ENCODE assay signal across 23 cellular contexts in genomic region chr9:133937120-133937519, GRCh38. TPM values are rescaled to one million over a fixed set of nuclear protein-coding genes. Genes with fewer than 3 reads are reported as not detected.
DNase-seq lines count a peak whose midpoint lies in the region; ATAC-seq, FAIRE-seq and TF ChIP-seq lines count a peak whose summit lies in the region.
"Had no signal": no experiment of that assay in that cellular context is flagged by ENCODE, and none has a peak within 500 bp of the region (broad histone marks: within the 10 kb centered on the region; RNA-seq: fewer than 3 reads in every experiment).

No MANE protein-coding gene starts in this region.

- FAIRE-seq in GM12892 (lab: Jason Lieb, UNC) (peak; percentile 69), bronchial epithelial cell (lab: Jason Lieb, UNC) (peak; percentile 94)

- 78 to 80% methylated on average over 3 to 4 of the region's 4 CpGs for WGBS in gastroesophageal sphincter (ENCODE audit: low coverage in 1 of 2), 2 donors
- 70 to 73% methylated on average over 4 of the region's 4 CpGs for WGBS in thyroid gland, 2 donors

- TF ChIP-seq CTCF in RWPE1 (conservative IDR thresholded peaks at IDR 0.05; ENCODE audit: low read depth), result no peak
- no peak for TF ChIP-seq CTCF in bronchial epithelial cell (IDR thresholded peaks at IDR 0.05; ENCODE audit: insufficient read depth, low read length, severe bottlenecking)
- no peak for TF ChIP-seq CTCF in osteoblast (IDR thresholded peaks at IDR 0.05; ENCODE audit: extremely low read depth, low read depth, low read length)
- no peak for TF ChIP-seq CTCF in gastroesophageal sphincter (IDR thresholded peaks at IDR 0.05)
- no peak for TF ChIP-seq CTCF in thyroid gland (IDR thresholded peaks at IDR 0.05)

- ATAC-seq in gastroesophageal sphincter, result no peak
- ATAC-seq: Panc1 had no signal

- H3K27ac ChIP-seq in RWPE1 (peak overlapping the region; percentile 60), osteoblast (ENCODE audit: low read depth, low read length) (peak overlapping the region; percentile 37), gastroesophageal sphincter (no peak overlapping the region), thyroid gland (no peak overlapping the region)
- H3K27ac ChIP-seq: GM23248, SK-N-MC had no signal

- no peak overlapping the region for H2AFZ ChIP-seq in osteoblast (ENCODE audit: low read length)
- H2AFZ ChIP-seq: GM23248 had no signal

- H3K27me3 ChIP-seq in bronchial epithelial cell (ENCODE audit: control insufficient read depth, insufficient read depth, low read length), result no peaks in the 10 kb centered on the region
- no peaks in the 10 kb centered on the region for H3K27me3 ChIP-seq in osteoblast (ENCODE audit: insufficient read depth, low read length)
- H3K27me3 ChIP-seq in gastroesophageal sphincter, result no peaks in the 10 kb centered on the region
- no peaks in the 10 kb centered on the region for H3K27me3 ChIP-seq in thyroid gland

- TF ChIP-seq POLR2A in GM12892 (IDR thresholded peaks at IDR 0.05; ENCODE audit: low read depth, low read length), result no peak
- no peak for TF ChIP-seq POLR2A in gastroesophageal sphincter (IDR thresholded peaks at IDR 0.05)
- TF ChIP-seq POLR2A in thyroid gland (IDR thresholded peaks at IDR 0.05), result no peak

- POLR2A ChIA-PET in RWPE1 (lab: Yijun Ruan, JAX; ENCODE audit: low non-redundant PET), result no interaction called here

- intact Hi-C loops in thyroid gland (cut with DNase I), result no loop called here

- H3K9me3 ChIP-seq in osteoblast (ENCODE audit: low read depth, low read length) (no peaks in the 10 kb centered on the region), gastroesophageal sphincter (no peaks in the 10 kb centered on the region), thyroid gland (no peaks in the 10 kb centered on the region)

- DNase-seq in GM12892 (ENCODE audit: insufficient read length) (no peak), RWPE1 (ENCODE audit: low spot score) (no peak), bronchial epithelial cell (ENCODE audit: low read depth) (no peak), osteoblast (ENCODE audit: insufficient read length, low spot score, missing footprints) (no peak), NCI-H82 (lab: John Stamatoyannopoulos, UW) (no peak), thyroid gland (no peak), SKM-1 treated with dmso at 0.1 percent for 144 hours (lab: John Stamatoyannopoulos, UW; ENCODE audit: unreplicated experiment) (no peak)
- DNase-seq: Calu3, DMS79 treated with DMSO at 0.1 percent for 48 hours, H9, KBM-7, MV-4-11, NCI-H1105, NCI-H146, NCI-H1930, NCI-H2227 treated with DMSO at 0.1 percent for 48 hours, NCI-H526 treated with DMSO at 0.1 percent for 48 hours, SHP77 treated with DMSO at 0.1 percent for 48 hours, SW 1271 had no signal

- H3K4me1 ChIP-seq in osteoblast (ENCODE audit: insufficient read depth, low read length) (peaks cover 37% of the 10 kb centered on the region), gastroesophageal sphincter (peaks cover 0 to 26% (median 4%) of the 10 kb centered on the region in 3 donors), thyroid gland (peaks cover 21 to 37% of the 10 kb centered on the region in 2 donors)

- H4K20me1 ChIP-seq in osteoblast (ENCODE audit: insufficient read depth, low read length), result peaks cover 28% of the 10 kb centered on the region

- H3K79me2 ChIP-seq in osteoblast (ENCODE audit: insufficient read depth, low read length), result peaks cover 33% of the 10 kb centered on the region

- TF ChIP-seq EP300 in gastroesophageal sphincter (IDR thresholded peaks at IDR 0.05), result no peak

- CTCF ChIA-PET in RWPE1 (lab: Yijun Ruan, JAX), result interaction anchor here (1.0 kb wide), 1 partner anchor 57 kb away, joined by 3 read pairs; no protein-coding TSS in a partner anchor

- H3K4me2 ChIP-seq in osteoblast (ENCODE audit: insufficient read depth, low read length), result peak overlapping the region; percentile 20

- H3K36me3 ChIP-seq in bronchial epithelial cell (ENCODE audit: control insufficient read depth, insufficient read depth, low read length), result peaks cover 18% of the 10 kb centered on the region
- H3K36me3 ChIP-seq in osteoblast (ENCODE audit: insufficient read depth, low read length), result peaks cover 12% of the 10 kb centered on the region
- peaks cover 0 to 25% of the 10 kb centered on the region in 2 donors for H3K36me3 ChIP-seq in gastroesophageal sphincter
- no peaks in the 10 kb centered on the region for H3K36me3 ChIP-seq in thyroid gland

- H3K4me3 ChIP-seq in bronchial epithelial cell (ENCODE audit: low read depth, low read length) (no peak overlapping the region), osteoblast (ENCODE audit: insufficient read depth, low read length) (no peak overlapping the region), gastroesophageal sphincter (no peak overlapping the region), thyroid gland (replicated peaks in 1 of 3) (no peak overlapping the region)
- H3K4me3 ChIP-seq: GM23248, SK-N-MC had no signal

RNA-seq across cellular contexts. Expression of gene VAV2, which starts 55.0 kb away (rescaled TPM):
- 22.2 TPM for polyA plus RNA-seq in GM12892 (2012; ENCODE audit: missing spikeins)
- 23.0 and 46.6 TPM in 2 replicates for total RNA-seq in bronchial epithelial cell
- total RNA-seq in osteoblast, result 8.0 and 8.8 TPM in 2 replicates
- total RNA-seq in gastroesophageal sphincter, result 10 to 100 TPM in 1 of 4 donors, 1 to 10 TPM in 3; 7.7 to 16.8 (median 8.9) TPM
- 10 to 100 TPM; 15.0 to 25.7 (median 20.5) TPM for total RNA-seq in thyroid gland

Comparison
In these comparisons a context has a peak if more than half of its experiments do, and no peak if none do; other contexts are left out.
1. H3K27ac ChIP-seq: peak in RWPE1 (single experiment) and osteoblast (single experiment); none in gastroesophageal sphincter (0 of 4) and thyroid gland (0 of 3).